12 cellular contexts compared by ENCODE assay signal in genomic region chr3:156665296-156665695, GRCh38. TPM values are rescaled to one million over a fixed set of nuclear protein-coding genes. Genes with fewer than 3 reads are reported as not detected.
DNase-seq lines count a peak whose midpoint lies in the region; ATAC-seq, FAIRE-seq and TF ChIP-seq lines count a peak whose summit lies in the region.
"Had no signal": no experiment of that assay in that cellular context is flagged by ENCODE, and none has a peak within 500 bp of the region (broad histone marks: within the 10 kb centered on the region; RNA-seq: fewer than 3 reads in every experiment).

No MANE protein-coding gene starts in this region.

- intact Hi-C loops in CD4-positive, alpha-beta T cell (cut with DNase I, micrococcal nuclease), result no loop called here
- intact Hi-C loops in mucosa of descending colon (cut with DNase I, micrococcal nuclease), result loop anchor here in 1 of 2 donors (10.0 kb wide), 1 partner anchor 100 kb away; no protein-coding TSS in a partner anchor

- no peak for ATAC-seq in CD4-positive, alpha-beta T cell (ENCODE audit: poor library complexity)
- ATAC-seq in mucosa of descending colon, result no peak

- H3K4me1 ChIP-seq in Peyer's patch (peaks cover 0 to 11% (median 5%) of the 10 kb centered on the region in 4 donors), mucosa of descending colon (ENCODE audit: low read depth) (peaks cover 15% of the 10 kb centered on the region)

- peak; percentile 73 for FAIRE-seq in H54 (lab: Jason Lieb, UNC)

- peak overlapping the region; percentile 69 for H3K27ac Mint-ChIP-seq in CD4-positive, alpha-beta T cell
- H3K27ac Mint-ChIP-seq: type B pancreatic cell had no signal

- no peaks in the 10 kb centered on the region for H3K9me3 Mint-ChIP-seq in CD4-positive, alpha-beta T cell

- POLR2A ChIA-PET in CD4-positive, alpha-beta T cell (lab: Charles Lee), result interaction anchor here (1.2 to 2.4 kb wide), 3 partner anchors 9 to 495 kb away, joined by 4 to 34 read pairs (median 7); partner anchors contain the start of genes CCNL1, SSR3 and TIPARP
- POLR2A ChIA-PET in GM10248 (lab: Yijun Ruan, JAX), result no interaction called here

- no peak overlapping the region for H3K27ac ChIP-seq in CD4-positive, alpha-beta T cell (ENCODE audit: low read depth, low read length)
- peak overlapping the region in 3 of 4 donors; percentile 6 to 15 (median 7) for H3K27ac ChIP-seq in Peyer's patch

- no peak for DNase-seq in CD4-positive, alpha-beta T cell
- DNase-seq in H54 (ENCODE audit: insufficient read length, low spot score), result no peak
- DNase-seq in Peyer's patch, result no peak
- DNase-seq in foreskin fibroblast, result peak; percentile 89 to 94
- DNase-seq in NCI-H446 treated with DMSO at 0.1 percent for 48 hours (lab: John Stamatoyannopoulos, UW), result no peak
- no peak for DNase-seq in mucosa of descending colon
- no peak for DNase-seq in cortex of kidney (lab: John Stamatoyannopoulos, UW)
- DNase-seq in GM10248 (ENCODE audit: extremely low spot score), result no peak
- DNase-seq: amniotic stem cell; NCI-H510A; stimulated activated CD4-positive, alpha-beta T cell treated with anti-CD3 and anti-CD28 coated beads, Interleukin-2, amount 100 ng/mL, for 24 hours had no signal

- H3K4me3 ChIP-seq in Peyer's patch (no peak overlapping the region), foreskin fibroblast (ENCODE audit: low read depth in 1 of 2, low read length in 2 of 2) (no peak overlapping the region), mucosa of descending colon (no peak overlapping the region)

- no peaks in the 10 kb centered on the region for H3K27me3 ChIP-seq in CD4-positive, alpha-beta T cell (ENCODE audit: control insufficient read depth, insufficient read depth, low read length)
- no peaks in the 10 kb centered on the region for H3K27me3 ChIP-seq in Peyer's patch

- H3K36me3 ChIP-seq in Peyer's patch, result no peaks in the 10 kb centered on the region
- no peaks in the 10 kb centered on the region for H3K36me3 ChIP-seq in mucosa of descending colon (ENCODE audit: low read depth)

- no peaks in the 10 kb centered on the region for H3K27me3 Mint-ChIP-seq in CD4-positive, alpha-beta T cell
- H3K27me3 Mint-ChIP-seq: type B pancreatic cell had no signal

- no peak for TF ChIP-seq CTCF in CD4-positive, alpha-beta T cell (IDR thresholded peaks at IDR 0.05)
- no peak for TF ChIP-seq CTCF in Peyer's patch (IDR thresholded peaks at IDR 0.05)
- TF ChIP-seq CTCF in foreskin fibroblast (IDR thresholded peaks at IDR 0.05; ENCODE audit: low read depth, low read length), result no peak
- no peak for TF ChIP-seq CTCF in mucosa of descending colon (IDR thresholded peaks at IDR 0.05)
- no peak for TF ChIP-seq CTCF in GM10248 (IDR thresholded peaks at IDR 0.05; ENCODE audit: control extremely low read depth, extremely low read depth, low read depth, missing control alignments)

- no peak overlapping the region for H3K4me3 Mint-ChIP-seq in CD4-positive, alpha-beta T cell
- H3K4me3 Mint-ChIP-seq: type B pancreatic cell had no signal

- TF ChIP-seq POLR2A in H54 (IDR thresholded peaks at IDR 0.05; ENCODE audit: low read depth, low read length) (no peak), Peyer's patch (IDR thresholded peaks at IDR 0.05) (no peak)

- no peaks in the 10 kb centered on the region for H3K36me3 Mint-ChIP-seq in CD4-positive, alpha-beta T cell (ENCODE audit: low read depth)
- H3K36me3 Mint-ChIP-seq: type B pancreatic cell had no signal

- no peaks in the 10 kb centered on the region for H3K9me3 ChIP-seq in CD4-positive, alpha-beta T cell (ENCODE audit: control insufficient read depth, low read length)
- H3K9me3 ChIP-seq in Peyer's patch, result no peaks in the 10 kb centered on the region
- no peaks in the 10 kb centered on the region for H3K9me3 ChIP-seq in mucosa of descending colon

- H3K4me1 Mint-ChIP-seq in CD4-positive, alpha-beta T cell (ENCODE audit: low read depth), result peaks cover 50% of the 10 kb centered on the region

- CTCF ChIA-PET in CD4-positive, alpha-beta T cell (lab: Charles Lee), result interaction anchor here (0.7 to 1.7 kb wide), 4 partner anchors 9 to 44 kb away, joined by 3 to 13 read pairs (median 3); partner anchors contain the start of gene TIPARP
- CTCF ChIA-PET in GM10248 (lab: Yijun Ruan, JAX), result interaction anchor here (0.7 to 3.2 kb wide), 6 partner anchors 9 to 472 kb away, joined by 3 to 24 read pairs (median 4); partner anchors contain the start of gene TIPARP

RNA-seq across cellular contexts. Expression of gene TIPARP, which starts 9.1 kb away (rescaled TPM):
- 100 to 1,000 TPM; 158 to 166 TPM for total RNA-seq in CD4-positive, alpha-beta T cell
- total RNA-seq in Peyer's patch, result 10 to 100 TPM; 39.7 to 90.8 (median 52.2) TPM
- 10 to 100 TPM; 26.4 to 28.6 (median 26.7) TPM for total RNA-seq in mucosa of descending colon

Comparison
In these comparisons a context has a peak if more than half of its experiments do, and no peak if none do; other contexts are left out.
1. DNase-seq: peak in foreskin fibroblast (2 of 2); none in CD4-positive, alpha-beta T cell (0 of 10), H54 (single experiment), Peyer's patch (0 of 3), NCI-H446 treated with DMSO at 0.1 percent for 48 hours (single experiment), mucosa of descending colon (0 of 3), cortex of kidney (single experiment) and GM10248 (single experiment).